ENCODE assay signal across 21 cellular contexts in the genomic region with DNA sequence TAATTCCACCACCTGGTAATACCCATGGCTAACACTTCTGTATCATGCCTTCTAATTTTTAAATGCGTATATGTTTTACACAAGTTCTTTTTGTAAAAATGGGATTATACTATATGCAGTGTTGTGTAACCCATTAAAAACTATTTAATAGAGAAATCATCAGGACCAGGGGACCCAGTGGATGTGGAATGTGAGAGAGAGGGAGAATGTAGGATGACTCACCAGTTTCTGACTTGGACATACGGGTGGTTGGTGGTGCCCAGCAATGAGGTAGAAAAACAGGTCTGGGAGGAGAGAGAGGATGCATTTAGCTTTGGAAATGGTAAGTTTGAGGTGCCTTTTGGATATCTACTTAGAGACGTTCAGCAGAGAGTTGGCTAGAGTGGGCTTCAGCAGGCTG.
"Had no signal": no experiment of that assay in that cellular context is flagged by ENCODE, and none has a peak within 500 bp of the region (broad histone marks: within the 10 kb centered on the region; RNA-seq: fewer than 3 reads in every experiment).

No MANE protein-coding gene starts in this region.

- H3K27ac ChIP-seq: heart right ventricle, left ventricle myocardium inferior, lower lobe of right lung, neutrophil, psoas muscle, right lobe of liver, spleen, stomach, thoracic aorta, transverse colon had no signal

- DNase-seq: cortex of kidney; dorsolateral prefrontal cortex; effector CD8-positive, alpha-beta T cell; heart right ventricle; left cardiac atrium; left ventricle myocardium inferior; lower lobe of right lung; naive B cell; psoas muscle; retina; right lobe of liver; stimulated activated CD4-positive, alpha-beta T cell treated with anti-CD3 and anti-CD28 coated beads, Interleukin-2, amount 100 ng/mL, for 24 hours; stimulated activated CD4-positive, alpha-beta T cell treated with anti-CD3 and anti-CD28 coated beads, Interleukin-4, amount 100 ng/mL, for 4 hours; stimulated activated naive B cell treated with anti-CD40 and anti-IgM and Interleukin-4, amounts not matched to agents 10 μg/mL and 1 μg/mL and 100 μg/mL, for 72 hours; stomach; substantia nigra; transverse colon had no signal

- H3K9me3 Mint-ChIP-seq: naive B cell; stimulated activated naive B cell treated with anti-CD40 and anti-IgM and Interleukin-4, amounts not matched to agents 10 μg/mL and 1 μg/mL and 100 μg/mL, for 72 hours had no signal

- ATAC-seq: esophagus mucosa; heart right ventricle; lower lobe of right lung; psoas muscle; stimulated activated naive B cell treated with anti-CD40 and anti-IgM and Interleukin-4, amounts not matched to agents 10 μg/mL and 1 μg/mL and 100 μg/mL, for 72 hours had no signal

- H3K4me3 Mint-ChIP-seq: naive B cell; stimulated activated naive B cell treated with anti-CD40 and anti-IgM and Interleukin-4, amounts not matched to agents 10 μg/mL and 1 μg/mL and 100 μg/mL, for 72 hours had no signal

- H3K27ac Mint-ChIP-seq: naive B cell; stimulated activated naive B cell treated with anti-CD40 and anti-IgM and Interleukin-4, amounts not matched to agents 10 μg/mL and 1 μg/mL and 100 μg/mL, for 72 hours had no signal

- H3K4me1 Mint-ChIP-seq: naive B cell; stimulated activated naive B cell treated with anti-CD40 and anti-IgM and Interleukin-4, amounts not matched to agents 10 μg/mL and 1 μg/mL and 100 μg/mL, for 72 hours had no signal
